Comparison of ENCODE assay signal across 15 cellular contexts in genomic region chr5:5182508-5183191, GRCh38. TPM values are rescaled to one million over a fixed set of nuclear protein-coding genes. Genes with fewer than 3 reads are reported as not detected.
"Had no signal": no experiment of that assay in that cellular context is flagged by ENCODE, and none has a peak within 500 bp of the region (broad histone marks: within the 10 kb centered on the region; RNA-seq: fewer than 3 reads in every experiment).

No MANE protein-coding gene starts in this region.

- H3K27ac Mint-ChIP-seq: activated CD4-positive, alpha-beta T cell treated with anti-CD3 and anti-CD28 coated beads for 36 hours; activated naive CD4-positive, alpha-beta T cell treated with anti-CD3 and anti-CD28 coated beads for 36 hours; natural killer cell treated with Interleukin-12 subunit alpha and Interleukin-12 subunit beta and Interleukin-15 and Interleukin-18, amount 100 ng/mL, for 72 hours; stimulated activated naive CD8-positive, alpha-beta T cell treated with anti-CD3 and anti-CD28 coated beads, Interleukin-15, Interleukin-2, amounts not matched to agents 100 ng/mL and 50 ng/mL, for 24 hours; T-cell had no signal

- H3K36me3 Mint-ChIP-seq: natural killer cell treated with Interleukin-12 subunit alpha and Interleukin-12 subunit beta and Interleukin-15 and Interleukin-18, amount 100 ng/mL, for 72 hours; T-cell had no signal

- H3K4me3 Mint-ChIP-seq: activated CD4-positive, alpha-beta T cell treated with anti-CD3 and anti-CD28 coated beads for 36 hours; activated naive CD4-positive, alpha-beta T cell treated with anti-CD3 and anti-CD28 coated beads for 36 hours; natural killer cell treated with Interleukin-12 subunit alpha and Interleukin-12 subunit beta and Interleukin-15 and Interleukin-18, amount 100 ng/mL, for 72 hours; stimulated activated naive CD8-positive, alpha-beta T cell treated with anti-CD3 and anti-CD28 coated beads, Interleukin-15, Interleukin-2, amounts not matched to agents 100 ng/mL and 50 ng/mL, for 24 hours had no signal

- ATAC-seq: activated CD4-positive, alpha-beta T cell treated with anti-CD3 and anti-CD28 coated beads for 36 hours had no signal

- H3K9me3 Mint-ChIP-seq: activated naive CD4-positive, alpha-beta T cell treated with anti-CD3 and anti-CD28 coated beads for 36 hours; stimulated activated naive CD8-positive, alpha-beta T cell treated with anti-CD3 and anti-CD28 coated beads, Interleukin-15, Interleukin-2, amounts not matched to agents 100 ng/mL and 50 ng/mL, for 24 hours; T-cell had no signal

- H3K27me3 ChIP-seq: testis had no signal

- H3K4me1 ChIP-seq: testis had no signal

- DNase-seq: activated CD4-positive, alpha-beta T cell treated with anti-CD3 and anti-CD28 coated beads for 36 hours; activated naive CD4-positive, alpha-beta T cell treated with anti-CD3 and anti-CD28 coated beads for 36 hours; effector CD8-positive, alpha-beta T cell; hippocampal formation; stimulated activated CD4-positive, alpha-beta T cell treated with anti-CD3 and anti-CD28 coated beads, Interleukin-2, amount 100 ng/mL, for 48 hours; T-cell; testis had no signal

- H3K4me3 ChIP-seq: coronary artery, testis had no signal

- H3K27ac ChIP-seq: coronary artery, epithelial cell of prostate, testis, VCaP had no signal

- H3K9me3 ChIP-seq: testis had no signal

RNA-seq across cellular contexts. Expression of gene ADAMTS16, which starts 42.5 kb away (rescaled TPM):
- total RNA-seq: activated CD4-positive, alpha-beta T cell treated with anti-CD3 and anti-CD28 coated beads for 36 hours; activated naive CD4-positive, alpha-beta T cell treated with anti-CD3 and anti-CD28 coated beads for 36 hours; cardiac septum; left lobe of liver; natural killer cell treated with Interleukin-12 subunit alpha and Interleukin-12 subunit beta and Interleukin-15 and Interleukin-18, amount 100 ng/mL, for 72 hours; pulmonary artery endothelial cell had no signal
